In the genomic region with DNA sequence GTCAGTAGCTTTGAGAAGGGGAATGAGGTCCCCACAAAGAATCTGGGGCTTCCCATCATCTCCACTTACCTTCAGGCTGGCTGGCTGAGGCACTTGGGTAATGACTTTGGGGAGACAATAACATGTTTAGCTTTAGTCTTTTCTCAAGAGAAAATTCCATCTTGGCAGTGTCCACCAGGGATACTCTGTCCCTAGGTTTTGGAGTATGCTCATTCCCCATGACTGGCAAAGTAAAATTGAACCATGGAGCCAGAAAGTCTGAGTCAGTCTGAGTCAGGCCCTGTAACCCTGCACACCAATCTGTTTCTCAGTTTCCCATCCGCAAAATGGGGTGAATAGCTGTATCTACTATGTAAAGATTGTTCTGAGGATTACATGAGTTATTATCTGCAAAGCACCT, we compare ENCODE assay signal across 12 cellular contexts. TPM values are rescaled to one million over a fixed set of nuclear protein-coding genes. Genes with fewer than 3 reads are reported as not detected.
DNase-seq lines count a peak whose midpoint lies in the region; ATAC-seq lines count a peak whose summit lies in the region.
"Had no signal": no experiment of that assay in that cellular context is flagged by ENCODE, and none has a peak within 500 bp of the region (broad histone marks: within the 10 kb centered on the region; RNA-seq: fewer than 3 reads in every experiment).

No MANE protein-coding gene starts in this region.

- no peaks in the 10 kb centered on the region for H3K27me3 Mint-ChIP-seq in activated T-helper 17 cell treated with anti-CD3 and anti-CD28 coated beads, Interleukin-2, amount 50 U/mL, for 72 hours
- H3K27me3 Mint-ChIP-seq in naive thymus-derived CD8-positive, alpha-beta T cell = no peaks in the 10 kb centered on the region

- H3K36me3 Mint-ChIP-seq in activated T-helper 17 cell treated with anti-CD3 and anti-CD28 coated beads, Interleukin-2, amount 50 U/mL, for 72 hours (ENCODE audit: low read depth) = peaks cover 18% of the 10 kb centered on the region
- H3K36me3 Mint-ChIP-seq in naive thymus-derived CD8-positive, alpha-beta T cell = peaks cover 0 to 18% (median 9%) of the 10 kb centered on the region in 3 donors

- peaks cover 80% of the 10 kb centered on the region for H3K4me1 Mint-ChIP-seq in activated T-helper 17 cell treated with anti-CD3 and anti-CD28 coated beads, Interleukin-2, amount 50 U/mL, for 72 hours
- peaks cover 45 to 94% (median 91%) of the 10 kb centered on the region in 4 donors for H3K4me1 Mint-ChIP-seq in naive thymus-derived CD8-positive, alpha-beta T cell

- H3K4me3 ChIP-seq in SJCRH30 = no peak overlapping the region
- H3K4me3 ChIP-seq: colonic mucosa, Peyer's patch had no signal

- H3K27ac Mint-ChIP-seq in activated T-helper 17 cell treated with anti-CD3 and anti-CD28 coated beads, Interleukin-2, amount 50 U/mL, for 72 hours = peak overlapping the region; percentile 87
- H3K27ac Mint-ChIP-seq in naive thymus-derived CD8-positive, alpha-beta T cell = peak overlapping the region in 9 of 10 donors; percentile 35 to 91 (median 72)

- no peak overlapping the region for H3K27ac ChIP-seq in SJCRH30
- H3K27ac ChIP-seq: foreskin keratinocyte had no signal

- DNase-seq in activated CD4-positive, CD25-positive, alpha-beta regulatory T cell treated with anti-CD3 and anti-CD28 coated beads, Interleukin-2, amount 50 U/mL, for 72 hours = no peak
- DNase-seq in GM03348 (ENCODE audit: low spot score) (peak; percentile 24), amygdala (lab: John Stamatoyannopoulos, UW) (no peak), SJCRH30 (no peak)
- no peak for DNase-seq in naive thymus-derived CD8-positive, alpha-beta T cell
- DNase-seq: colonic mucosa, DMS79 treated with DMSO at 0.1 percent for 48 hours had no signal

- POLR2A ChIA-PET in naive thymus-derived CD8-positive, alpha-beta T cell (lab: Charles Lee) = interaction anchor here (1.1 to 2.4 kb wide), 6 partner anchors 23 to 133 kb away, joined by 3 to 8 read pairs (median 4); no protein-coding TSS in a partner anchor

- peak overlapping the region; percentile 69 for H3K4me3 Mint-ChIP-seq in activated T-helper 17 cell treated with anti-CD3 and anti-CD28 coated beads, Interleukin-2, amount 50 U/mL, for 72 hours
- peak overlapping the region in 7 of 10 donors; percentile 3 to 58 (median 30) for H3K4me3 Mint-ChIP-seq in naive thymus-derived CD8-positive, alpha-beta T cell

- no peaks in the 10 kb centered on the region for H3K9me3 ChIP-seq in SJCRH30 (replicated peaks)
- H3K9me3 ChIP-seq: colonic mucosa, Peyer's patch had no signal

- peak; percentile 27 to 50 for ATAC-seq in activated CD4-positive, CD25-positive, alpha-beta regulatory T cell treated with anti-CD3 and anti-CD28 coated beads, Interleukin-2, amount 50 U/mL, for 24 hours
- peak; percentile 71 for ATAC-seq in activated T-helper 17 cell treated with anti-CD3 and anti-CD28 coated beads, Interleukin-2, amount 50 U/mL, for 72 hours (replicated peaks)
- ATAC-seq in naive thymus-derived CD8-positive, alpha-beta T cell = no peak
- ATAC-seq in HG03520 (IDR thresholded peaks at IDR 0.05; ENCODE audit: unreplicated experiment) = no peak
- ATAC-seq: foreskin keratinocyte had no signal

- H3K9me3 Mint-ChIP-seq in activated T-helper 17 cell treated with anti-CD3 and anti-CD28 coated beads, Interleukin-2, amount 50 U/mL, for 72 hours = no peaks in the 10 kb centered on the region
- no peaks in the 10 kb centered on the region for H3K9me3 Mint-ChIP-seq in naive thymus-derived CD8-positive, alpha-beta T cell

- H3K36me3 ChIP-seq in SJCRH30 = peaks cover 24% of the 10 kb centered on the region
- H3K36me3 ChIP-seq: colonic mucosa, Peyer's patch had no signal

- no peaks in the 10 kb centered on the region for H3K4me1 ChIP-seq in SJCRH30

- no peaks in the 10 kb centered on the region for H3K27me3 ChIP-seq in SJCRH30
- H3K27me3 ChIP-seq: colonic mucosa, foreskin keratinocyte, Peyer's patch had no signal

RNA-seq across cellular contexts. Expression of gene RUNX1, which starts 28.2 kb away (rescaled TPM):
- 100 to 1,000 TPM; 112 to 136 TPM for total RNA-seq in activated T-helper 17 cell treated with anti-CD3 and anti-CD28 coated beads, Interleukin-2, amount 50 U/mL, for 72 hours
- 10 to 100 TPM; 67.1 to 69.0 TPM for total RNA-seq in naive thymus-derived CD8-positive, alpha-beta T cell
- polyA plus RNA-seq in naive thymus-derived CD8-positive, alpha-beta T cell = 10 to 100 TPM; 13.1 to 22.6 (median 15.1) TPM
- 21.7 and 23.7 TPM in 2 replicates for total RNA-seq in SJCRH30 (2014; rRNA removed; shearing (Covaris generic))

Comparison
In these comparisons a context has a peak if more than half of its experiments do, and no peak if none do; other contexts are left out.
1. ATAC-seq: peak in activated CD4-positive, CD25-positive, alpha-beta regulatory T cell treated with anti-CD3 and anti-CD28 coated beads, Interleukin-2, amount 50 U/mL, for 24 hours (2 of 2) and activated T-helper 17 cell treated with anti-CD3 and anti-CD28 coated beads, Interleukin-2, amount 50 U/mL, for 72 hours (single experiment); none in naive thymus-derived CD8-positive, alpha-beta T cell (0 of 2) and HG03520 (single experiment).